In genomic region chr7:100271716-100272537, GRCh38 we compare ENCODE assay signal across 8 cellular contexts. TPM values are rescaled to one million over a fixed set of nuclear protein-coding genes. Genes with fewer than 3 reads are reported as not detected.
DNase-seq lines count a peak whose midpoint lies in the region; ATAC-seq and TF ChIP-seq lines count a peak whose summit lies in the region.

No MANE protein-coding gene starts in this region.

- ATAC-seq in HG02852 (IDR thresholded peaks at IDR 0.05; ENCODE audit: unreplicated experiment) (peak; percentile 82), right cardiac atrium (peak; percentile 92 to 94)

- intact Hi-C loops in right cardiac atrium (cut with DNase I) (no loop called here), uterus (cut with DNase I; ENCODE audit: low total_unique reads) (no loop called here)

- H3K27ac ChIP-seq in right cardiac atrium (ENCODE audit: low read length), result peak overlapping the region; percentile 32
- H3K27ac ChIP-seq in uterus, result peak overlapping the region; percentile 70 to 88

- TF ChIP-seq POLR2A in uterus (IDR thresholded peaks at IDR 0.05), result peak; percentile 45 to 55

- in situ Hi-C loops in GM13977 (cut with MboI; ENCODE audit: low pct_unique_long_range_greater_than_20kb, low sequenced_read_pairs, unreplicated experiment), result no loop called here

- no peaks in the 10 kb centered on the region for H3K9me3 Mint-ChIP-seq in T-helper 1 cell treated with Interleukin-12 subunit alpha and Interleukin-12 subunit beta and Interleukin-4 antibody, amounts not matched to agents 30 μg/mL and 1 μg/mL, for 36 hours

- peaks cover 15% of the 10 kb centered on the region for H3K4me1 Mint-ChIP-seq in T-helper 1 cell treated with Interleukin-12 subunit alpha and Interleukin-12 subunit beta and Interleukin-4 antibody, amounts not matched to agents 30 μg/mL and 1 μg/mL, for 36 hours (ENCODE audit: low read depth)

- no peaks in the 10 kb centered on the region for H3K36me3 ChIP-seq in uterus

- peak; percentile 44 for TF ChIP-seq CTCF in GM13977 (IDR thresholded peaks at IDR 0.05; ENCODE audit: extremely low read depth, insufficient read depth, missing control alignments)
- peak; percentile 20 to 60 (median 50) for TF ChIP-seq CTCF in uterus (IDR thresholded peaks at IDR 0.05)

- H3K36me3 Mint-ChIP-seq in T-helper 1 cell treated with Interleukin-12 subunit alpha and Interleukin-12 subunit beta and Interleukin-4 antibody, amounts not matched to agents 30 μg/mL and 1 μg/mL, for 36 hours (ENCODE audit: low read depth), result peaks cover 2% of the 10 kb centered on the region

- peak overlapping the region; percentile 78 for H3K4me3 Mint-ChIP-seq in T-helper 1 cell treated with Interleukin-12 subunit alpha and Interleukin-12 subunit beta and Interleukin-4 antibody, amounts not matched to agents 30 μg/mL and 1 μg/mL, for 36 hours

- H3K27me3 ChIP-seq in right cardiac atrium (ENCODE audit: control insufficient read depth, insufficient read depth) (no peaks in the 10 kb centered on the region), uterus (no peaks in the 10 kb centered on the region)

- H3K4me3 ChIP-seq in right cardiac atrium (ENCODE audit: low read length) (peak overlapping the region; percentile 82), uterus (peak overlapping the region; percentile 52 to 59)

- H3K4me1 ChIP-seq in right cardiac atrium (ENCODE audit: control insufficient read depth, insufficient read depth, low read length), result no peaks in the 10 kb centered on the region
- H3K4me1 ChIP-seq in uterus, result no peaks in the 10 kb centered on the region

- under 1% methylated on average over 100 of the region's 101 CpGs for WGBS in right cardiac atrium

- DNase-seq in GM13977 (ENCODE audit: low spot score), result peak; percentile 92
- DNase-seq in NCI-H146 (lab: John Stamatoyannopoulos, UW), result peak; percentile 96
- peak; percentile 68 to 100 (median 96) for DNase-seq in anterior cingulate cortex (lab: John Stamatoyannopoulos, UW)
- peak; percentile 99 to 100 (median 99) for DNase-seq in right cardiac atrium
- peak; percentile 83 for DNase-seq in pulmonary artery endothelial cell (ENCODE audit: low read depth, low spot score)
- peak; percentile 97 to 98 for DNase-seq in uterus

- H3K27ac Mint-ChIP-seq in T-helper 1 cell treated with Interleukin-12 subunit alpha and Interleukin-12 subunit beta and Interleukin-4 antibody, amounts not matched to agents 30 μg/mL and 1 μg/mL, for 36 hours, result peak overlapping the region; percentile 20

- peaks cover 8% of the 10 kb centered on the region for H3K27me3 Mint-ChIP-seq in T-helper 1 cell treated with Interleukin-12 subunit alpha and Interleukin-12 subunit beta and Interleukin-4 antibody, amounts not matched to agents 30 μg/mL and 1 μg/mL, for 36 hours (ENCODE audit: low read depth)

- H3K9me3 ChIP-seq in right cardiac atrium (ENCODE audit: control insufficient read depth, low read length) (no peaks in the 10 kb centered on the region), uterus (no peaks in the 10 kb centered on the region)

RNA-seq across cellular contexts. Expression of gene SPDYE3, which starts 35.6 kb away (rescaled TPM):
- total RNA-seq in right cardiac atrium (not detected), pulmonary artery endothelial cell (not detected in 2 replicates), uterus (not detected)
- 0.20 TPM for polyA plus RNA-seq in right cardiac atrium

RNA-seq across cellular contexts. Expression of gene PVRIG, which starts 52.2 kb away (rescaled TPM):
- total RNA-seq in right cardiac atrium (not detected), pulmonary artery endothelial cell (not detected in 2 replicates), uterus (under 1 TPM in 1 of 4 donors, not detected in 3; 0.21 TPM)
- 0.07 TPM for polyA plus RNA-seq in right cardiac atrium

Comparison
In these comparisons a context has a peak if more than half of its experiments do, and no peak if none do; other contexts are left out.
1. Peak in every context shown above with its lines: DNase-seq, ATAC-seq, H3K4me3 ChIP-seq and H3K27ac ChIP-seq.